11 cellular contexts compared by ENCODE assay signal in genomic region chr9:77946969-77947368, GRCh38.
DNase-seq lines count a peak whose midpoint lies in the region; ATAC-seq, FAIRE-seq and TF ChIP-seq lines count a peak whose summit lies in the region.
"Had no signal": no experiment of that assay in that cellular context is flagged by ENCODE, and none has a peak within 500 bp of the region (broad histone marks: within the 10 kb centered on the region; RNA-seq: fewer than 3 reads in every experiment).

No MANE protein-coding gene starts in this region.

- H3K4me3 ChIP-seq in epithelial cell of proximal tubule (ENCODE audit: low read depth, low read length) (no peak overlapping the region), pancreas (no peak overlapping the region)
- H3K4me3 ChIP-seq: skin epidermis had no signal

- DNase-seq in D341Med (ENCODE audit: low spot score) (peak; percentile 54), NCI-H1417 (lab: John Stamatoyannopoulos, UW) (peak in 2 of 3 experiments; percentile 38 to 63), epithelial cell of proximal tubule (ENCODE audit: low read depth) (no peak), pancreas (peak in 2 of 6 donors; percentile 29 to 32), NCI-H1694 treated with DMSO at 0.1 percent for 48 hours (lab: John Stamatoyannopoulos, UW) (no peak)
- DNase-seq in natural killer cell treated with Interleukin-12 subunit alpha and Interleukin-12 subunit beta and Interleukin-15 and Interleukin-18, amount 100 ng/mL, for 72 hours (ENCODE audit: low spot score) = no peak
- DNase-seq: activated naive CD8-positive, alpha-beta T cell treated with anti-CD3 and anti-CD28 coated beads, Interleukin-2, amount 10 ng/mL, durations not matched to agents 7 days and 5 days; HFFc6 had no signal

- no peak overlapping the region for H3K4me3 Mint-ChIP-seq in natural killer cell treated with Interleukin-12 subunit alpha and Interleukin-12 subunit beta and Interleukin-15 and Interleukin-18, amount 100 ng/mL, for 72 hours
- H3K4me3 Mint-ChIP-seq: activated naive CD8-positive, alpha-beta T cell treated with anti-CD3 and anti-CD28 coated beads, Interleukin-2, amount 10 ng/mL, durations not matched to agents 7 days and 5 days; HFFc6 had no signal

- H3K27ac Mint-ChIP-seq in natural killer cell treated with Interleukin-12 subunit alpha and Interleukin-12 subunit beta and Interleukin-15 and Interleukin-18, amount 100 ng/mL, for 72 hours = no peak overlapping the region
- H3K27ac Mint-ChIP-seq: activated naive CD8-positive, alpha-beta T cell treated with anti-CD3 and anti-CD28 coated beads, Interleukin-2, amount 10 ng/mL, durations not matched to agents 7 days and 5 days; HFFc6 had no signal

- TF ChIP-seq CTCF in epithelial cell of proximal tubule (conservative IDR thresholded peaks at IDR 0.05; ENCODE audit: low read depth, low read length) (peak; percentile 5), pancreas (IDR thresholded peaks at IDR 0.05) (no peak)

- H3K36me3 ChIP-seq in pancreas = no peaks in the 10 kb centered on the region

- WGBS in pancreas, 2 donors = 34 to 55% methylated on average over 4 of the region's 4 CpGs

- peaks cover 19 to 47% (median 27%) of the 10 kb centered on the region in 3 donors for H3K4me1 ChIP-seq in pancreas

- no peak for FAIRE-seq in pancreas (lab: Jason Lieb, UNC)
- FAIRE-seq: keratinocyte had no signal

- intact Hi-C loops in pancreas (cut with DNase I) = loop anchor here in 1 of 3 donors (10.0 kb wide), 1 partner anchor 58 kb away; no protein-coding TSS in a partner anchor

- ATAC-seq in pancreas = peak; percentile 43 to 60 (median 50)
- no peak for ATAC-seq in HG02840 (IDR thresholded peaks at IDR 0.05; ENCODE audit: low FRiP score, unreplicated experiment)
- no peak for ATAC-seq in natural killer cell treated with Interleukin-12 subunit alpha and Interleukin-12 subunit beta and Interleukin-15 and Interleukin-18, amount 100 ng/mL, for 72 hours

- no peaks in the 10 kb centered on the region for H3K9me3 ChIP-seq in pancreas

- H3K9me3 Mint-ChIP-seq in natural killer cell treated with Interleukin-12 subunit alpha and Interleukin-12 subunit beta and Interleukin-15 and Interleukin-18, amount 100 ng/mL, for 72 hours = no peaks in the 10 kb centered on the region
- H3K9me3 Mint-ChIP-seq: activated naive CD8-positive, alpha-beta T cell treated with anti-CD3 and anti-CD28 coated beads, Interleukin-2, amount 10 ng/mL, durations not matched to agents 7 days and 5 days; HFFc6 had no signal

- H3K27me3 ChIP-seq in pancreas = no peaks in the 10 kb centered on the region

- peak overlapping the region in 1 of 4 donors; percentile 42 for H3K27ac ChIP-seq in pancreas

- H3K36me3 Mint-ChIP-seq in natural killer cell treated with Interleukin-12 subunit alpha and Interleukin-12 subunit beta and Interleukin-15 and Interleukin-18, amount 100 ng/mL, for 72 hours = no peaks in the 10 kb centered on the region

- H3K4me1 Mint-ChIP-seq in natural killer cell treated with Interleukin-12 subunit alpha and Interleukin-12 subunit beta and Interleukin-15 and Interleukin-18, amount 100 ng/mL, for 72 hours (ENCODE audit: low read depth in 2 of 2) = peaks cover 21 to 34% of the 10 kb centered on the region in 2 donors

- no peaks in the 10 kb centered on the region for H3K27me3 Mint-ChIP-seq in natural killer cell treated with Interleukin-12 subunit alpha and Interleukin-12 subunit beta and Interleukin-15 and Interleukin-18, amount 100 ng/mL, for 72 hours
- H3K27me3 Mint-ChIP-seq: activated naive CD8-positive, alpha-beta T cell treated with anti-CD3 and anti-CD28 coated beads, Interleukin-2, amount 10 ng/mL, durations not matched to agents 7 days and 5 days had no signal

Comparison
In these comparisons a context has a peak if more than half of its experiments do, and no peak if none do; other contexts are left out.
1. DNase-seq: peak in D341Med (single experiment) and NCI-H1417 (2 of 3); none in epithelial cell of proximal tubule (single experiment), NCI-H1694 treated with DMSO at 0.1 percent for 48 hours (single experiment) and natural killer cell treated with Interleukin-12 subunit alpha and Interleukin-12 subunit beta and Interleukin-15 and Interleukin-18, amount 100 ng/mL, for 72 hours (single experiment).
2. ATAC-seq: peak in pancreas (4 of 4); none in HG02840 (single experiment) and natural killer cell treated with Interleukin-12 subunit alpha and Interleukin-12 subunit beta and Interleukin-15 and Interleukin-18, amount 100 ng/mL, for 72 hours (0 of 2).